In genomic region chr6:26170181-26170580, GRCh38 we compare ENCODE assay signal across 1 cellular context.
TF ChIP-seq lines count a peak whose summit lies in the region.

No MANE protein-coding gene starts in this region.

TF ChIP-seq in GM12878, 131 proteins besides CTCF, POLR2A, EP300 and RAD21 (continued from another document):
- no peak for TF ChIP-seq ZBTB40 (IDR thresholded peaks at IDR 0.05; ENCODE audit: borderline replicate concordance)
- no peak for TF ChIP-seq ZBTB4 (CRISPR knock-in tag; IDR thresholded peaks at IDR 0.05)
- 0 out of 2 replicates have a peak, but pooled peaks have one; percentile 26 for TF ChIP-seq ZNF24 (IDR thresholded peaks at IDR 0.05)
- no peak for TF ChIP-seq GATAD2B (conservative IDR thresholded peaks at IDR 0.05; ENCODE audit: low read depth)
